Comparison of ENCODE assay signal across 36 cellular contexts in genomic region chr9:137015540-137015930, GRCh38. TPM values are rescaled to one million over a fixed set of nuclear protein-coding genes. Genes with fewer than 3 reads are reported as not detected.
DNase-seq lines count a peak whose midpoint lies in the region; ATAC-seq and TF ChIP-seq lines count a peak whose summit lies in the region.
"Had no signal": no experiment of that assay in that cellular context is flagged by ENCODE, and none has a peak within 500 bp of the region (broad histone marks: within the 10 kb centered on the region; RNA-seq: fewer than 3 reads in every experiment).

No MANE protein-coding gene starts in this region.

- H2BK12ac ChIP-seq in neuronal stem cell (ENCODE audit: low read length) = no peak overlapping the region

- H2AK5ac ChIP-seq in neuronal stem cell (ENCODE audit: low read depth, low read length) = no peak overlapping the region

- no peak overlapping the region for H3K9ac ChIP-seq in PC-3 (ENCODE audit: low read length)
- peak overlapping the region; percentile 44 for H3K9ac ChIP-seq in neuronal stem cell (ENCODE audit: low read depth, low read length, poor library complexity)
- H3K9ac ChIP-seq: BLaER1; BLaER1 treated with 17β-estradiol and CSF1 and Interleukin-3, amounts not matched to agents 10 nM and 100 nM had no signal

- no peak overlapping the region for H4K91ac ChIP-seq in neuronal stem cell (ENCODE audit: low read depth, low read length, poor library complexity)

- H3K27ac ChIP-seq in HEK293 (ENCODE audit: extremely low read depth, low read depth, low read length) (no peak overlapping the region), PC-3 (ENCODE audit: low read length) (no peak overlapping the region), neuronal stem cell (replicated peaks; ENCODE audit: low read length) (no peak overlapping the region)
- H3K27ac ChIP-seq: 22Rv1; A549; BLaER1; BLaER1 treated with 17β-estradiol and CSF1 and Interleukin-3, amounts not matched to agents 10 nM and 100 nM; C4-2B had no signal

- H2AFZ ChIP-seq in PC-3 (ENCODE audit: low read length) (no peak overlapping the region), neuronal stem cell (ENCODE audit: low read length) (no peak overlapping the region)

- no peak overlapping the region for H2BK5ac ChIP-seq in neuronal stem cell (ENCODE audit: low read length)

- H3K79me1 ChIP-seq in neuronal stem cell (ENCODE audit: low read depth, low read length) = peaks cover 6% of the 10 kb centered on the region

- H2BK15ac ChIP-seq in neuronal stem cell (ENCODE audit: low read length) = no peak overlapping the region

- TSS peak; percentile 20 for BruUV-seq in PC-3 (replicated peaks; lab: Mats Ljungman, UMichigan)

- no peaks in the 10 kb centered on the region for H3K27me3 ChIP-seq in PC-3 (ENCODE audit: low read length)
- H3K27me3 ChIP-seq in neuronal stem cell (ENCODE audit: control insufficient read depth in 3 of 3, insufficient read depth in 3 of 3, low read depth in 1 of 3, low read length in 3 of 3) = no peaks in the 10 kb centered on the region
- H3K27me3 ChIP-seq: BE2C; BLaER1; BLaER1 treated with 17β-estradiol and CSF1 and Interleukin-3, amounts not matched to agents 10 nM and 100 nM had no signal

- H3K36me3 ChIP-seq in HEK293 (ENCODE audit: control insufficient read depth in 2 of 2, insufficient read depth in 1 of 2, low read length in 2 of 2) (peaks cover 0 to 58% of the 10 kb centered on the region in 2 experiments; a peak in 1 of 3 replicates), PC-3 (ENCODE audit: low read depth, low read length) (no peaks in the 10 kb centered on the region), neuronal stem cell (replicated peaks in 1 of 2; ENCODE audit: control insufficient read depth in 2 of 2, insufficient read depth in 2 of 2, low read length in 2 of 2) (peaks cover 25 to 42% of the 10 kb centered on the region in 2 donors)

- H3K4me2 ChIP-seq in PC-3 (ENCODE audit: low read length) (no peak overlapping the region), neuronal stem cell (ENCODE audit: insufficient read depth, low read length, poor library complexity, severe bottlenecking) (no peak overlapping the region)
- H3K4me2 ChIP-seq: A549; BLaER1; BLaER1 treated with 17β-estradiol and CSF1 and Interleukin-3, amounts not matched to agents 10 nM and 100 nM had no signal

- no peak overlapping the region for H2BK120ac ChIP-seq in neuronal stem cell (ENCODE audit: low read depth, low read length)

- no CpG with 5 or more reads among the region's 25 CpGs for WGBS in neuronal stem cell (ENCODE audit: extremely low coverage in 2 of 2, insufficient read length in 2 of 2, insufficient replicate concordance in 1 of 2), 2 donors

- no peak for TF ChIP-seq CTCF in HEK293 (tag by site-specific recombination; IDR thresholded peaks at IDR 0.05)
- no peak for TF ChIP-seq CTCF in PC-3 (conservative IDR thresholded peaks at IDR 0.05; ENCODE audit: low read depth, low read length)

- H3K23ac ChIP-seq in neuronal stem cell (ENCODE audit: low read depth, low read length, poor library complexity) = peak overlapping the region; percentile 43

- H3K14ac ChIP-seq in neuronal stem cell (ENCODE audit: low read length) = no peak overlapping the region

- no peaks in the 10 kb centered on the region for H3K79me2 ChIP-seq in PC-3 (ENCODE audit: low read length)

- CTCF ChIA-PET in HEK293 (lab: Yijun Ruan, JAX) (interaction anchor here (0.6 to 1.8 kb wide), 4 partner anchors 11 to 105 kb away, joined by 3 to 6 read pairs (median 4); no protein-coding TSS in a partner anchor), PC-3 (lab: Charles Lee) (no interaction called here)

- DNase-seq in PC-3 (no peak), neuronal stem cell (ENCODE audit: low spot score) (no peak), foreskin melanocyte (no peak)
- DNase-seq: 8988T; ACHN; AML-193; BE2C; C1 segment of cervical spinal cord; Caco-2; Calu3; CD4-positive, alpha-beta memory T cell; CD4-positive, alpha-beta T cell; CD4-positive, CD25-positive, alpha-beta regulatory T cell; CD8-positive, alpha-beta memory T cell; CD8-positive, alpha-beta T cell; COR-L47; DMS 273 treated with DMSO at 0.1 percent for 48 hours; DMS153; DMS53; DMS79; DMS79 treated with DMSO at 0.1 percent for 48 hours; DND-41; EL had no signal

- H4K20me1 ChIP-seq in PC-3 (ENCODE audit: low read length) = no peaks in the 10 kb centered on the region
- H4K20me1 ChIP-seq: BLaER1 had no signal

- H3K4ac ChIP-seq in neuronal stem cell (ENCODE audit: low read length) = no peak overlapping the region

- no peak overlapping the region for H3K18ac ChIP-seq in neuronal stem cell (ENCODE audit: low read length)

- POLR2A ChIA-PET in HEK293 (lab: Yijun Ruan, JAX) = interaction anchor here (1.0 kb wide), 1 partner anchor 19 kb away, joined by 4 read pairs; the partner anchor contains the start of gene CLIC3
- POLR2A ChIA-PET in PC-3 (lab: Charles Lee; ENCODE audit: unreplicated experiment) = no interaction called here

- H3F3A ChIP-seq in PC-3 (ENCODE audit: low read length, unreplicated experiment) = no peaks in the 10 kb centered on the region

- no peak overlapping the region for H4K8ac ChIP-seq in neuronal stem cell (ENCODE audit: low read depth, low read length)

- no peak for ATAC-seq in PC-3
- ATAC-seq in GM21529 (IDR thresholded peaks at IDR 0.05; ENCODE audit: unreplicated experiment) = no peak
- ATAC-seq in HG02938 (IDR thresholded peaks at IDR 0.05; ENCODE audit: unreplicated experiment) = no peak
- ATAC-seq: A549; CD8-positive, alpha-beta T cell had no signal

- H3K9me3 ChIP-seq in HEK293 (ENCODE audit: control insufficient read depth, insufficient read depth, low read depth, low read length) (no peaks in the 10 kb centered on the region), PC-3 (ENCODE audit: low read length) (no peaks in the 10 kb centered on the region), neuronal stem cell (replicated peaks in 1 of 2; ENCODE audit: control insufficient read depth in 2 of 2, insufficient read depth in 1 of 2, low read depth in 1 of 2, low read length in 2 of 2) (peaks cover 0 to 6% of the 10 kb centered on the region in 2 donors)
- H3K9me3 ChIP-seq: A549; BE2C; BLaER1 treated with 17β-estradiol and CSF1 and Interleukin-3, amounts not matched to agents 10 nM and 100 nM; Caco-2 had no signal

- intact Hi-C loops in PC-3 (cut with micrococcal nuclease) = no loop called here

- no peak overlapping the region for H3K4me3 ChIP-seq in HEK293 (ENCODE audit: low read depth, low read length)
- no peak overlapping the region for H3K4me3 ChIP-seq in PC-3 (ENCODE audit: low read length)
- no peak overlapping the region for H3K4me3 ChIP-seq in neuronal stem cell (ENCODE audit: low read length in 2 of 2)
- H3K4me3 ChIP-seq: A549; BLaER1; BLaER1 treated with 17β-estradiol and CSF1 and Interleukin-3, amounts not matched to agents 10 nM and 100 nM had no signal

- H3K9me2 ChIP-seq in PC-3 (replicated peaks; ENCODE audit: low read length) = no peaks in the 10 kb centered on the region

- H3K4me1 ChIP-seq in HEK293 (ENCODE audit: control insufficient read depth, insufficient read depth, low read length) = no peaks in the 10 kb centered on the region
- no peaks in the 10 kb centered on the region for H3K4me1 ChIP-seq in PC-3 (ENCODE audit: insufficient read depth, low read length)
- H3K4me1 ChIP-seq in neuronal stem cell (ENCODE audit: control insufficient read depth in 2 of 2, insufficient read depth in 1 of 2, low read depth in 1 of 2, low read length in 2 of 2) = no peaks in the 10 kb centered on the region
- H3K4me1 ChIP-seq: A549, BE2C, Caco-2 had no signal

TF ChIP-seq in HEK293, 187 proteins besides CTCF, POLR2A, EP300 and RAD21:
- TF ChIP-seq ZBTB20 (tag by site-specific recombination; IDR thresholded peaks at IDR 0.05) = no peak
- peak; percentile 49 for TF ChIP-seq ZFHX2 (tag by site-specific recombination; conservative IDR thresholded peaks at IDR 0.05)

RNA-seq across cellular contexts. Expression of gene ABCA2, which starts 12.5 kb away (rescaled TPM):
- total RNA-seq in PC-3 (2014; rRNA removed) = 25.9 and 31.5 TPM in 2 replicates
- polyA plus RNA-seq in neuronal stem cell (2013, experiment 1 of 2) = 27.7 TPM
- 24.0 TPM for polyA plus RNA-seq in neuronal stem cell (2013, experiment 2 of 2)

RNA-seq across cellular contexts. Expression of gene FUT7, which starts 16.4 kb away (rescaled TPM):
- not detected in 2 replicates for total RNA-seq in PC-3 (2014; rRNA removed)
- not detected for polyA plus RNA-seq in neuronal stem cell (2013, experiment 1 of 2)
- polyA plus RNA-seq in neuronal stem cell (2013, experiment 2 of 2) = not detected
- total RNA-seq: A172, A673, Caco-2, Calu3, Daoy had no signal
- polyA plus RNA-seq: A549, AG04450, BJ had no signal

RNA-seq across cellular contexts. Expression of gene CLIC3, which starts 19.2 kb away (rescaled TPM):
- 1.4 and 4.3 TPM in 2 replicates for total RNA-seq in PC-3 (2014; rRNA removed)
- not detected for polyA plus RNA-seq in neuronal stem cell (2013, experiment 1 of 2)
- not detected for polyA plus RNA-seq in neuronal stem cell (2013, experiment 2 of 2)
- total RNA-seq: A673 had no signal

RNA-seq across cellular contexts. Expression of gene PAXX, which starts 23.3 kb away (rescaled TPM):
- total RNA-seq in PC-3 (2014; rRNA removed) = 113 and 137 TPM in 2 replicates
- polyA plus RNA-seq in neuronal stem cell (2013, experiment 1 of 2) = 57.4 TPM
- polyA plus RNA-seq in neuronal stem cell (2013, experiment 2 of 2) = 58.1 TPM

RNA-seq across cellular contexts. Expression of gene NPDC1, which starts 30.4 kb away (rescaled TPM):
- 25.4 and 33.3 TPM in 2 replicates for total RNA-seq in PC-3 (2014; rRNA removed)
- 41.2 TPM for polyA plus RNA-seq in neuronal stem cell (2013, experiment 1 of 2)
- 37.6 TPM for polyA plus RNA-seq in neuronal stem cell (2013, experiment 2 of 2)
